In genomic region chr3:79767953-79768282, GRCh38 we compare ENCODE assay signal across 11 cellular contexts. TPM values are rescaled to one million over a fixed set of nuclear protein-coding genes. Genes with fewer than 3 reads are reported as not detected.
DNase-seq lines count a peak whose midpoint lies in the region; ATAC-seq and TF ChIP-seq lines count a peak whose summit lies in the region.
"Had no signal": no experiment of that assay in that cellular context is flagged by ENCODE, and none has a peak within 500 bp of the region (broad histone marks: within the 10 kb centered on the region; RNA-seq: fewer than 3 reads in every experiment).

ROBO1 (minus strand) TSS chr3:79767998.

- ATAC-seq in HG03571 (IDR thresholded peaks at IDR 0.05; ENCODE audit: unreplicated experiment): no peak
- ATAC-seq in HG02763 (IDR thresholded peaks at IDR 0.05; ENCODE audit: unreplicated experiment): no peak

- H3K18ac ChIP-seq in mesendoderm (ENCODE audit: low read length): no peak within 1 kb of the TSS

- no peak within 1 kb of the TSS for H2AK5ac ChIP-seq in mesendoderm (ENCODE audit: low read length)

- TF ChIP-seq CTCF in choroid plexus epithelial cell (conservative IDR thresholded peaks at IDR 0.05; ENCODE audit: low read depth, low read length) (no peak), tibial artery (IDR thresholded peaks at IDR 0.05) (no peak)

- H4K5ac ChIP-seq in mesendoderm (ENCODE audit: low read length): no peak within 1 kb of the TSS

- H2BK15ac ChIP-seq in mesendoderm (replicated peaks; ENCODE audit: low read depth): no peak within 1 kb of the TSS

- H3K4me2 ChIP-seq in mesendoderm (ENCODE audit: low read length): peak within 1 kb of the TSS; percentile 78

- H3K79me2 ChIP-seq in mesendoderm (ENCODE audit: control insufficient read depth, insufficient read depth, low read length): no peaks in the 10 kb centered on the region

- no peak within 1 kb of the TSS for H3K4ac ChIP-seq in mesendoderm (ENCODE audit: low read depth, low read length)

- no peaks in the 10 kb centered on the region for H3K79me1 ChIP-seq in mesendoderm (ENCODE audit: low read length)

- H3K9me3 ChIP-seq in tibial artery: no peaks in the 10 kb centered on the region

- no peak within 1 kb of the TSS for H4K8ac ChIP-seq in mesendoderm (ENCODE audit: low read depth, low read length)

- H3K36me3 ChIP-seq in mesendoderm (ENCODE audit: control insufficient read depth, insufficient read depth, low read length) (no peaks in the 10 kb centered on the region), tibial artery (no peaks in the 10 kb centered on the region)

- intact Hi-C loops in tibial artery (cut with DNase I; ENCODE audit: low total_unique reads): no loop called here

- DNase-seq in NCI-H1417 (lab: John Stamatoyannopoulos, UW) (peak in 2 of 3 experiments; percentile 31 to 48), NCI-H1417 treated with DMSO at 0.1 percent for 48 hours (lab: John Stamatoyannopoulos, UW) (no peak), choroid plexus epithelial cell (ENCODE audit: low read depth) (peak; percentile 71), mesendoderm (peak; percentile 30), tibial artery (no peak), NAMALWA (ENCODE audit: low spot score) (no peak)
- DNase-seq: 8988T; activated CD4-positive, alpha-beta T cell treated with anti-CD3 and anti-CD28 coated beads, Interleukin-2, amount 10 ng/mL, durations not matched to agents 7 days and 5 days; effector CD4-positive, alpha-beta T cell had no signal

- WGBS in mesendoderm (ENCODE audit: extremely low coverage, insufficient coverage, low lambda C conversion rate): no CpG with 5 or more reads among the region's 11 CpGs

- H3K23ac ChIP-seq in mesendoderm (ENCODE audit: low read length): no peak within 1 kb of the TSS

- no peak within 1 kb of the TSS for H2BK5ac ChIP-seq in mesendoderm (ENCODE audit: low read length)

- H3K4me1 ChIP-seq in mesendoderm (ENCODE audit: control insufficient read depth, low read depth, low read length): no peaks in the 10 kb centered on the region
- peaks cover 0 to 24% (median 17%) of the 10 kb centered on the region in 4 donors for H3K4me1 ChIP-seq in tibial artery

- H3K9ac ChIP-seq in mesendoderm (ENCODE audit: low read length): no peak within 1 kb of the TSS

- peak within 1 kb of the TSS; percentile 22 for H3K56ac ChIP-seq in mesendoderm (ENCODE audit: low read length)

- peak within 1 kb of the TSS; percentile 62 for H3K4me3 ChIP-seq in choroid plexus epithelial cell (ENCODE audit: low read depth, low read length)
- no peak within 1 kb of the TSS for H3K4me3 ChIP-seq in mesendoderm (ENCODE audit: low read length)
- H3K4me3 ChIP-seq in tibial artery: peak within 1 kb of the TSS; percentile 32 to 40

- no peak within 1 kb of the TSS for H2BK120ac ChIP-seq in mesendoderm (ENCODE audit: low read depth, low read length)

- H3K27me3 ChIP-seq in mesendoderm (ENCODE audit: insufficient read depth, low read length, poor library complexity) (peaks cover 11% of the 10 kb centered on the region), tibial artery (peaks cover 0 to 21% of the 10 kb centered on the region in 2 donors)

- no peak within 1 kb of the TSS for H3K27ac ChIP-seq in mesendoderm (ENCODE audit: low read depth, low read length)
- H3K27ac ChIP-seq in tibial artery: no peak within 1 kb of the TSS

RNA-seq across cellular contexts. Expression of gene ROBO1, which starts in this region (rescaled TPM):
- 39.2 TPM for polyA plus RNA-seq in mesendoderm (2013, experiment 1 of 2)
- 41.1 TPM for polyA plus RNA-seq in mesendoderm (2013, experiment 2 of 2)

Comparison
In these comparisons a context has a peak if more than half of its experiments do, and no peak if none do; other contexts are left out.
1. DNase-seq: peak in NCI-H1417 (2 of 3), choroid plexus epithelial cell (single experiment) and mesendoderm (single experiment); none in NCI-H1417 treated with DMSO at 0.1 percent for 48 hours (single experiment), tibial artery (0 of 2) and NAMALWA (single experiment).